In the genomic region with DNA sequence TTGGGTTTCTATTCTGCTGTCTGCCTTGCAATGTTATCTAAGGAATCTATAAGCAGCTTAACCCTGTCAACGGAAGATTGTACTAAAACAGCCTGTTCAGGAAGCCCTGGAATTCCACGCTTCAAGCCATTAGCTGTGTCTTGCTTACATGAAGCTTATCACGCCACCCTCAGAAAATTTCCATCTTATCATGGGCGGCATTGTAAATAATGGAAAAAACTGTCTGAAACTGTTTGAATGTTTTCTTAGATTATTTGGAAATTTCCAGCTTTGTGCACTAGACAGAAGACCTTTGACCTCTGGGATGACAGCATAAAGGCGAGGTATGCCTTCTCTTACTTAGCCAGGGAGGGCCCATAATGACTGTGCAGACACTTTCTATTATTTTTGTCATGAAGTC, we compare ENCODE assay signal across 3 cellular contexts.
TF ChIP-seq lines count a peak whose summit lies in the region.

No MANE protein-coding gene starts in this region.

TF ChIP-seq in IMR-90, 13 proteins besides CTCF, POLR2A, EP300 and RAD21:
- TF ChIP-seq MXI1 (IDR thresholded peaks at IDR 0.05; ENCODE audit: borderline replicate concordance, low read depth, low read length) (no peak), FOS (IDR thresholded peaks at IDR 0.05; ENCODE audit: low read depth, low read length) (no peak), SMC3 (IDR thresholded peaks at IDR 0.05; ENCODE audit: low read depth, low read length) (no peak), MAFK (IDR thresholded peaks at IDR 0.05; ENCODE audit: low read depth, low read length) (no peak), BHLHE40 (IDR thresholded peaks at IDR 0.05; ENCODE audit: low read depth, low read length) (no peak), RCOR1 (IDR thresholded peaks at IDR 0.05; ENCODE audit: insufficient replicate concordance, low read length) (no peak), MAZ (IDR thresholded peaks at IDR 0.05; ENCODE audit: borderline replicate concordance, low read depth, low read length) (no peak)
- TF ChIP-seq, protein P1, sequence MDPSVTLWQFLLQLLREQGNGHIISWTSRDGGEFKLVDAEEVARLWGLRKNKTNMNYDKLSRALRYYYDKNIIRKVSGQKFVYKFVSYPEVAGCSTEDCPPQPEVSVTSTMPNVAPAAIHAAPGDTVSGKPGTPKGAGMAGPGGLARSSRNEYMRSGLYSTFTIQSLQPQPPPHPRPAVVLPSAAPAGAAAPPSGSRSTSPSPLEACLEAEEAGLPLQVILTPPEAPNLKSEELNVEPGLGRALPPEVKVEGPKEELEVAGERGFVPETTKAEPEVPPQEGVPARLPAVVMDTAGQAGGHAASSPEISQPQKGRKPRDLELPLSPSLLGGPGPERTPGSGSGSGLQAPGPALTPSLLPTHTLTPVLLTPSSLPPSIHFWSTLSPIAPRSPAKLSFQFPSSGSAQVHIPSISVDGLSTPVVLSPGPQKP (IDR thresholded peaks at IDR 0.05; ENCODE audit: borderline replicate concordance, low read depth, low read length) = no peak

TF ChIP-seq in GM23338, 12 proteins besides CTCF, POLR2A, EP300 and RAD21 (continues in another document):
- no peak for TF ChIP-seq NANOG (IDR thresholded peaks at IDR 0.05; ENCODE audit: borderline replicate concordance)
- TF ChIP-seq ZNF331 (CRISPR knock-in tag; IDR thresholded peaks at IDR 0.05; ENCODE audit: low read depth) = no peak
- TF ChIP-seq POLR2AphosphoS5 (IDR thresholded peaks at IDR 0.05; ENCODE audit: low read depth) = no peak
- TF ChIP-seq, protein P2, sequence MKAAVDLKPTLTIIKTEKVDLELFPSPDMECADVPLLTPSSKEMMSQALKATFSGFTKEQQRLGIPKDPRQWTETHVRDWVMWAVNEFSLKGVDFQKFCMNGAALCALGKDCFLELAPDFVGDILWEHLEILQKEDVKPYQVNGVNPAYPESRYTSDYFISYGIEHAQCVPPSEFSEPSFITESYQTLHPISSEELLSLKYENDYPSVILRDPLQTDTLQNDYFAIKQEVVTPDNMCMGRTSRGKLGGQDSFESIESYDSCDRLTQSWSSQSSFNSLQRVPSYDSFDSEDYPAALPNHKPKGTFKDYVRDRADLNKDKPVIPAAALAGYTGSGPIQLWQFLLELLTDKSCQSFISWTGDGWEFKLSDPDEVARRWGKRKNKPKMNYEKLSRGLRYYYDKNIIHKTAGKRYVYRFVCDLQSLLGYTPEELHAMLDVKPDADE (IDR thresholded peaks at IDR 0.05) = no peak
- no peak for TF ChIP-seq JUNB (IDR thresholded peaks at IDR 0.05; ENCODE audit: unreplicated experiment)
- TF ChIP-seq ZNF114 (CRISPR knock-in tag; IDR thresholded peaks at IDR 0.05) = no peak
- TF ChIP-seq EZH2phosphoT487 (IDR thresholded peaks at IDR 0.05; ENCODE audit: unreplicated experiment) = no peak
- no peak for TF ChIP-seq STAT1 (IDR thresholded peaks at IDR 0.05; ENCODE audit: unreplicated experiment)
- no peak for TF ChIP-seq EZH2 (IDR thresholded peaks at IDR 0.05; ENCODE audit: low read depth, unreplicated experiment)
- no peak for TF ChIP-seq CREB1 (CRISPR knock-in tag; IDR thresholded peaks at IDR 0.05; ENCODE audit: low read depth)
- TF ChIP-seq, protein P3, sequence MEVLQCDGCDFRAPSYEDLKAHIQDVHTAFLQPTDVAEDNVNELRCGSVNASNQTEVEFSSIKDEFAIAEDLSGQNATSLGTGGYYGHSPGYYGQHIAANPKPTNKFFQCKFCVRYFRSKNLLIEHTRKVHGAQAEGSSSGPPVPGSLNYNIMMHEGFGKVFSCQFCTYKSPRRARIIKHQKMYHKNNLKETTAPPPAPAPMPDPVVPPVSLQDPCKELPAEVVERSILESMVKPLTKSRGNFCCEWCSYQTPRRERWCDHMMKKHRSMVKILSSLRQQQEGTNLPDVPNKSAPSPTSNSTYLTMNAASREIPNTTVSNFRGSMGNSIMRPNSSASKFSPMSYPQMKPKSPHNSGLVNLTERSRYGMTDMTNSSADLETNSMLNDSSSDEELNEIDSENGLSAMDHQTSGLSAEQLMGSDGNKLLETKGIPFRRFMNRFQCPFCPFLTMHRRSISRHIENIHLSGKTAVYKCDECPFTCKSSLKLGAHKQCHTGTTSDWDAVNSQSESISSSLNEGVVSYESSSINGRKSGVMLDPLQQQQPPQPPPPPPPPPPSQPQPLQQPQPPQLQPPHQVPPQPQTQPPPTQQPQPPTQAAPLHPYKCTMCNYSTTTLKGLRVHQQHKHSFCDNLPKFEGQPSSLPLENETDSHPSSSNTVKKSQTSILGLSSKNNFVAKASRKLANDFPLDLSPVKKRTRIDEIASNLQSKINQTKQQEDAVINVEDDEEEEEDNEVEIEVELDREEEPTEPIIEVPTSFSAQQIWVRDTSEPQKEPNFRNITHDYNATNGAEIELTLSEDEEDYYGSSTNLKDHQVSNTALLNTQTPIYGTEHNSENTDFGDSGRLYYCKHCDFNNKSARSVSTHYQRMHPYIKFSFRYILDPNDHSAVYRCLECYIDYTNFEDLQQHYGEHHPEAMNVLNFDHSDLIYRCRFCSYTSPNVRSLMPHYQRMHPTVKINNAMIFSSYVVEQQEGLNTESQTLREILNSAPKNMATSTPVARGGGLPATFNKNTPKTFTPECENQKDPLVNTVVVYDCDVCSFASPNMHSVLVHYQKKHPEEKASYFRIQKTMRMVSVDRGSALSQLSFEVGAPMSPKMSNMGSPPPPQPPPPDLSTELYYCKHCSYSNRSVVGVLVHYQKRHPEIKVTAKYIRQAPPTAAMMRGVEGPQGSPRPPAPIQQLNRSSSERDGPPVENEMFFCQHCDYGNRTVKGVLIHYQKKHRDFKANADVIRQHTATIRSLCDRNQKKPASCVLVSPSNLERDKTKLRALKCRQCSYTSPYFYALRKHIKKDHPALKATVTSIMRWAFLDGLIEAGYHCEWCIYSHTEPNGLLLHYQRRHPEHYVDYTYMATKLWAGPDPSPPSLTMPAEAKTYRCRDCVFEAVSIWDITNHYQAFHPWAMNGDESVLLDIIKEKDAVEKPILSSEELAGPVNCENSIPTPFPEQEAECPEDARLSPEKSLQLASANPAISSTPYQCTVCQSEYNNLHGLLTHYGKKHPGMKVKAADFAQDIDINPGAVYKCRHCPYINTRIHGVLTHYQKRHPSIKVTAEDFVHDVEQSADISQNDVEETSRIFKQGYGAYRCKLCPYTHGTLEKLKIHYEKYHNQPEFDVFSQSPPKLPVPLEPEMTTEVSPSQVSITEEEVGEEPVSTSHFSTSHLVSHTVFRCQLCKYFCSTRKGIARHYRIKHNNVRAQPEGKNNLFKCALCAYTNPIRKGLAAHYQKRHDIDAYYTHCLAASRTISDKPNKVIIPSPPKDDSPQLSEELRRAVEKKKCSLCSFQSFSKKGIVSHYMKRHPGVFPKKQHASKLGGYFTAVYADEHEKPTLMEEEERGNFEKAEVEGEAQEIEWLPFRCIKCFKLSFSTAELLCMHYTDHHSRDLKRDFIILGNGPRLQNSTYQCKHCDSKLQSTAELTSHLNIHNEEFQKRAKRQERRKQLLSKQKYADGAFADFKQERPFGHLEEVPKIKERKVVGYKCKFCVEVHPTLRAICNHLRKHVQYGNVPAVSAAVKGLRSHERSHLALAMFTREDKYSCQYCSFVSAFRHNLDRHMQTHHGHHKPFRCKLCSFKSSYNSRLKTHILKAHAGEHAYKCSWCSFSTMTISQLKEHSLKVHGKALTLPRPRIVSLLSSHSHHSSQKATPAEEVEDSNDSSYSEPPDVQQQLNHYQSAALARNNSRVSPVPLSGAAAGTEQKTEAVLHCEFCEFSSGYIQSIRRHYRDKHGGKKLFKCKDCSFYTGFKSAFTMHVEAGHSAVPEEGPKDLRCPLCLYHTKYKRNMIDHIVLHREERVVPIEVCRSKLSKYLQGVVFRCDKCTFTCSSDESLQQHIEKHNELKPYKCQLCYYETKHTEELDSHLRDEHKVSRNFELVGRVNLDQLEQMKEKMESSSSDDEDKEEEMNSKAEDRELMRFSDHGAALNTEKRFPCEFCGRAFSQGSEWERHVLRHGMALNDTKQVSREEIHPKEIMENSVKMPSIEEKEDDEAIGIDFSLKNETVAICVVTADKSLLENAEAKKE (CRISPR knock-in tag; IDR thresholded peaks at IDR 0.05) = no peak

TF ChIP-seq in SK-N-SH, 30 proteins besides CTCF, POLR2A, EP300 and RAD21:
- TF ChIP-seq YY1 (IDR thresholded peaks at IDR 0.05; ENCODE audit: low read depth) (no peak), SMC3 (IDR thresholded peaks at IDR 0.05; ENCODE audit: low read depth, low read length) (no peak), SIN3A (IDR thresholded peaks at IDR 0.05; ENCODE audit: borderline replicate concordance, low read depth, low read length) (no peak), POLR2AphosphoS5 (IDR thresholded peaks at IDR 0.05; ENCODE audit: low read depth, low read length) (no peak), EZH2phosphoT487 (IDR thresholded peaks at IDR 0.05; ENCODE audit: borderline replicate concordance, low read depth) (no peak)
- TF ChIP-seq, protein P4, sequence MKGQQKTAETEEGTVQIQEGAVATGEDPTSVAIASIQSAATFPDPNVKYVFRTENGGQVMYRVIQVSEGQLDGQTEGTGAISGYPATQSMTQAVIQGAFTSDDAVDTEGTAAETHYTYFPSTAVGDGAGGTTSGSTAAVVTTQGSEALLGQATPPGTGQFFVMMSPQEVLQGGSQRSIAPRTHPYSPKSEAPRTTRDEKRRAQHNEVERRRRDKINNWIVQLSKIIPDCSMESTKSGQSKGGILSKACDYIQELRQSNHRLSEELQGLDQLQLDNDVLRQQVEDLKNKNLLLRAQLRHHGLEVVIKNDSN (IDR thresholded peaks at IDR 0.05; ENCODE audit: borderline replicate concordance, low read depth) = no peak
- TF ChIP-seq, protein P5, sequence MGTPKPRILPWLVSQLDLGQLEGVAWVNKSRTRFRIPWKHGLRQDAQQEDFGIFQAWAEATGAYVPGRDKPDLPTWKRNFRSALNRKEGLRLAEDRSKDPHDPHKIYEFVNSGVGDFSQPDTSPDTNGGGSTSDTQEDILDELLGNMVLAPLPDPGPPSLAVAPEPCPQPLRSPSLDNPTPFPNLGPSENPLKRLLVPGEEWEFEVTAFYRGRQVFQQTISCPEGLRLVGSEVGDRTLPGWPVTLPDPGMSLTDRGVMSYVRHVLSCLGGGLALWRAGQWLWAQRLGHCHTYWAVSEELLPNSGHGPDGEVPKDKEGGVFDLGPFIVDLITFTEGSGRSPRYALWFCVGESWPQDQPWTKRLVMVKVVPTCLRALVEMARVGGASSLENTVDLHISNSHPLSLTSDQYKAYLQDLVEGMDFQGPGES (IDR thresholded peaks at IDR 0.05; ENCODE audit: low read depth, low read length) = no peak
- TF ChIP-seq, protein P6, sequence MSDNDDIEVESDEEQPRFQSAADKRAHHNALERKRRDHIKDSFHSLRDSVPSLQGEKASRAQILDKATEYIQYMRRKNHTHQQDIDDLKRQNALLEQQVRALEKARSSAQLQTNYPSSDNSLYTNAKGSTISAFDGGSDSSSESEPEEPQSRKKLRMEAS (IDR thresholded peaks at IDR 0.05; ENCODE audit: low read depth) = no peak
